Comparison of ENCODE assay signal across 1 cellular context in the genomic region with DNA sequence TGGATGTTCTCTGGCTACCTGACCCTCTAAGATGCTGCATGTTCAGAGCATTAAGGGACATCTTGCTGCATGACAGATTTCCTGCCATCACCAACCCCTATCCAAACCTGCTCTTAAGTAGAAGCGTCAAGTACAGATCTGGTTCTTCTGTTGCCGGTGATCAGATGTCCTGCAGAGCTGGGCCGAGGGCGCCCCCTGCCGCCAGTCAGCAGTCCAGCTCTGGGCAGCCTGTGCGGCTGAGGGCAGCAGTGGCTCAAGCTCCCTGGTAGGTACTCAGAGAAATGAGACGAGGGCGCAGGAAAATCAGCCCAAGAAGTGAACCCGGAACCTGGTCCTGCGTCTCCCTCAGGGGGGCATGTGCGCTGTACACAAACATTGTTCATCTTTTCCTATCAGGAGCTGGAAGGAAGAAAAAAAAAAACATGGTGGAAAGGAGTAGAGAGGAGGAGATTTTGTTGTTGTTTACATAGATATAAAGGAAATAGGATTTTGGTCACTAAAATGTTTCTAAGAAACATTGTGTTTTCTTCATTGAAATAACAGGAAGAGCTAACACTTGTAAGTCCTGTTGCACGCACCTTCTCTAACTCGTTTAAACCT.
TF ChIP-seq lines count a peak whose summit lies in the region.

No MANE protein-coding gene starts in this region.

TF ChIP-seq in neural cell, 6 proteins besides CTCF, POLR2A, EP300 and RAD21 (continued from another document):
- TF ChIP-seq EZH2 (IDR thresholded peaks at IDR 0.05; ENCODE audit: borderline replicate concordance, insufficient read depth, low read length, poor library complexity, severe bottlenecking) (no peak), POLR2AphosphoS5 (IDR thresholded peaks at IDR 0.05) (no peak)
